16 cellular contexts compared by ENCODE assay signal in genomic region chr4:86641516-86642090, GRCh38. TPM values are rescaled to one million over a fixed set of nuclear protein-coding genes. Genes with fewer than 3 reads are reported as not detected.
DNase-seq lines count a peak whose midpoint lies in the region; ATAC-seq lines count a peak whose summit lies in the region.
"Had no signal": no experiment of that assay in that cellular context is flagged by ENCODE, and none has a peak within 500 bp of the region (broad histone marks: within the 10 kb centered on the region; RNA-seq: fewer than 3 reads in every experiment).

No MANE protein-coding gene starts in this region.

- POLR2A ChIA-PET in CD4-positive, alpha-beta memory T cell (lab: Charles Lee; ENCODE audit: partially characterized antibody), result interaction anchor here (0.6 kb wide), 1 partner anchor 13 kb away, joined by 3 read pairs; no protein-coding TSS in a partner anchor

- peak overlapping the region; percentile 16 for H3K27ac Mint-ChIP-seq in T-helper 17 cell
- peak overlapping the region in 1 of 7 donors; percentile 11 for H3K27ac Mint-ChIP-seq in CD4-positive, alpha-beta memory T cell
- H3K27ac Mint-ChIP-seq: CD14-positive monocyte had no signal

- no peaks in the 10 kb centered on the region for H3K4me1 ChIP-seq in CD4-positive, alpha-beta memory T cell (ENCODE audit: insufficient read depth, low read length)

- CTCF ChIA-PET in CD4-positive, alpha-beta memory T cell (lab: Charles Lee; ENCODE audit: partially characterized antibody), result interaction anchor here (1.4 kb wide), 1 partner anchor 253 kb away, joined by 3 read pairs; no protein-coding TSS in a partner anchor

- H3K4me3 Mint-ChIP-seq in T-helper 17 cell, result no peak overlapping the region
- no peak overlapping the region for H3K4me3 Mint-ChIP-seq in CD4-positive, alpha-beta memory T cell
- H3K4me3 Mint-ChIP-seq: CD14-positive monocyte had no signal

- H3K27me3 Mint-ChIP-seq in T-helper 17 cell, result no peaks in the 10 kb centered on the region
- H3K27me3 Mint-ChIP-seq in CD4-positive, alpha-beta memory T cell, result no peaks in the 10 kb centered on the region

- H3K9me3 ChIP-seq in T-helper 17 cell (ENCODE audit: control insufficient read depth, low read length, poor library complexity, severe bottlenecking), result no peaks in the 10 kb centered on the region
- no peaks in the 10 kb centered on the region for H3K9me3 ChIP-seq in CD4-positive, alpha-beta memory T cell (ENCODE audit: control insufficient read depth in 1 of 2, low read length in 2 of 2)

- H3K4me1 Mint-ChIP-seq in T-helper 17 cell, result peaks cover 17% of the 10 kb centered on the region
- no peaks in the 10 kb centered on the region for H3K4me1 Mint-ChIP-seq in CD4-positive, alpha-beta memory T cell
- H3K4me1 Mint-ChIP-seq: CD14-positive monocyte had no signal

- DNase-seq in SKM-1 treated with dmso at 0.1 percent for 144 hours (lab: John Stamatoyannopoulos, UW; ENCODE audit: unreplicated experiment) (peak; percentile 46), SKM-1 (lab: John Stamatoyannopoulos, UW; ENCODE audit: unreplicated experiment) (no peak), T-helper 17 cell (no peak), NCI-H748 treated with DMSO at 0.1 percent for 48 hours (lab: John Stamatoyannopoulos, UW) (no peak), SK-N-DZ (ENCODE audit: low spot score) (no peak), RPMI8226 (no peak)
- DNase-seq in CD4-positive, alpha-beta memory T cell, result no peak
- DNase-seq: DMS79, GOT3, NCI-H1436 treated with DMSO at 0.1 percent for 48 hours, NCI-H2081, NCI-H524, T-helper 9 cell had no signal

- no peak overlapping the region for H3K4me3 ChIP-seq in CD4-positive, alpha-beta memory T cell (ENCODE audit: low read length in 2 of 2)

- intact Hi-C loops in CD4-positive, alpha-beta memory T cell (cut with micrococcal nuclease), result no loop called here

- peaks cover 0 to 6% (median under 1%) of the 10 kb centered on the region in 8 donors for H3K9me3 Mint-ChIP-seq in CD4-positive, alpha-beta memory T cell

- no peaks in the 10 kb centered on the region for H3K36me3 ChIP-seq in CD4-positive, alpha-beta memory T cell (ENCODE audit: insufficient read depth, low read length)

- H3K27me3 ChIP-seq in CD4-positive, alpha-beta memory T cell (ENCODE audit: insufficient read depth, low read length), result no peaks in the 10 kb centered on the region

- ATAC-seq in HG03439 (IDR thresholded peaks at IDR 0.05; ENCODE audit: unreplicated experiment) (peak; percentile 73), T-helper 17 cell (peak; percentile 51)
- ATAC-seq: Right ventricle myocardium inferior had no signal

- peaks cover 3% of the 10 kb centered on the region for H3K36me3 Mint-ChIP-seq in T-helper 17 cell (ENCODE audit: low read depth)
- peaks cover 0 to 12% of the 10 kb centered on the region in 2 donors for H3K36me3 Mint-ChIP-seq in CD4-positive, alpha-beta memory T cell
- H3K36me3 Mint-ChIP-seq: CD14-positive monocyte had no signal

- no peak overlapping the region for H3K27ac ChIP-seq in CD4-positive, alpha-beta memory T cell (ENCODE audit: low read depth, low read length)

RNA-seq across cellular contexts. Expression of gene PTPN13, which starts 47.5 kb away (rescaled TPM):
- total RNA-seq in T-helper 17 cell, result 10 to 100 TPM; 36.1 to 49.5 TPM
- polyA plus RNA-seq in SK-N-DZ (2014; cell fraction: cytosol; rRNA removed), result 27.0 and 31.7 TPM in 2 replicates
- 22.1 and 25.8 TPM in 2 replicates for polyA plus RNA-seq in SK-N-DZ (2014; cell fraction: nucleus; rRNA removed)
- 1 to 10 TPM; 7.6 to 7.8 TPM for total RNA-seq in CD4-positive, alpha-beta memory T cell
- polyA plus RNA-seq in CD4-positive, alpha-beta memory T cell, result 10 to 100 TPM in 1 of 2 donors, 1 to 10 TPM in 1; 1.5 to 11.9 TPM

Comparison
In these comparisons a context has a peak if more than half of its experiments do, and no peak if none do; other contexts are left out.
1. RNA of gene PTPN13, which starts 47.5 kb away (total RNA-seq): 36.1 to 49.5 TPM in T-helper 17 cell; 7.6 to 7.8 TPM in CD4-positive, alpha-beta memory T cell; every median in the first group is over 4 times any median in the second.